In the genomic region with DNA sequence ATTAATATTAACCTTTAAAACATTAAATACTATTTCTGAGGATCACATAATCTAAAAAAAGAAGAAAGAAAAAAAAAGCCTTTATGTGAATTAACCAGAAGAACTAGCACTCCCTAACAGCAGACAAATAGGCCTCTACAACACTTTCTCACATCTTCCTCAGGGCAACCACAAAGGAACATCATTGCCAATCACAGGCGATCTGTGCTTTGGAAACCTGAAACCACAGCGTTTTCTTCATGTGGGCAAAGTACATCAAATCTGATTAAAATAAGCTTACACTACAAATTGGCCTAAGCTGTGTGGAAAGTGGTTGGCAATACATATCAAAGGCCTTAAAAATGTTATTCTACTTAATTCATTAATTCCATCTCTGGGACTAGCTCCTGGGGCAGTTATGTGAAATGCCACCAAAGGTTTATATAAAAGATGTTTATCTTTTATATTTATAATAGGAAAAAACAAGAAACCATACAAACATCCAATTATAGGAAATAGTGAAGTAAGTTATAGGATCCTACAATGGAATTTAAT, we compare ENCODE assay signal across 18 cellular contexts.
DNase-seq lines count a peak whose midpoint lies in the region; ATAC-seq, FAIRE-seq and TF ChIP-seq lines count a peak whose summit lies in the region.
"Had no signal": no experiment of that assay in that cellular context is flagged by ENCODE, and none has a peak within 500 bp of the region (broad histone marks: within the 10 kb centered on the region; RNA-seq: fewer than 3 reads in every experiment).

No MANE protein-coding gene starts in this region.

- H3K4me3 ChIP-seq in astrocyte (ENCODE audit: insufficient read depth, low read depth, low read length): no peak overlapping the region
- H3K4me3 ChIP-seq: prostate gland, smooth muscle cell had no signal

- H3K27ac Mint-ChIP-seq in astrocyte (ENCODE audit: unreplicated experiment): no peak overlapping the region
- H3K27ac Mint-ChIP-seq: activated T-helper 1 cell treated with anti-CD3 and anti-CD28 coated beads, Interleukin-12 subunit alpha, Interleukin-12 subunit beta, Interleukin-2, Interleukin-4 antibody, amounts not matched to agents 30 ng/mL and 10 ng/mL and 1 ng/mL, durations not matched to agents 14 hours and 24 hours and 36 hours had no signal

- H3K27ac ChIP-seq in astrocyte (ENCODE audit: low read depth, low read length): no peak overlapping the region
- H3K27ac ChIP-seq in caudate nucleus (ENCODE audit: low read depth, low read length): no peak overlapping the region
- H3K27ac ChIP-seq: epithelial cell of prostate, prostate gland, RWPE1 had no signal

- TF ChIP-seq CTCF in astrocyte (IDR thresholded peaks at IDR 0.05; ENCODE audit: insufficient read depth, low read depth, low read length) (no peak), GM10266 (IDR thresholded peaks at IDR 0.05; ENCODE audit: control insufficient read depth, insufficient read depth, low read depth, missing control alignments) (no peak)

- H3K9ac ChIP-seq in astrocyte (ENCODE audit: low read length): no peak overlapping the region

- H3K9me3 Mint-ChIP-seq in astrocyte (ENCODE audit: unreplicated experiment): peaks cover 3% of the 10 kb centered on the region
- H3K9me3 Mint-ChIP-seq: activated T-helper 1 cell treated with anti-CD3 and anti-CD28 coated beads, Interleukin-12 subunit alpha, Interleukin-12 subunit beta, Interleukin-2, Interleukin-4 antibody, amounts not matched to agents 30 ng/mL and 10 ng/mL and 1 ng/mL, durations not matched to agents 14 hours and 24 hours and 36 hours had no signal

- FAIRE-seq in A204.1 (lab: Jason Lieb, UNC) (peak; percentile 16), GM19239 (lab: Jason Lieb, UNC) (peak; percentile 42), astrocyte (lab: Jason Lieb, UNC) (no peak)

- H3K4me2 ChIP-seq in astrocyte (ENCODE audit: low read length): no peak overlapping the region
- H3K4me2 ChIP-seq: smooth muscle cell had no signal

- H4K20me1 ChIP-seq in astrocyte (ENCODE audit: insufficient read depth, low read length): no peaks in the 10 kb centered on the region

- H3K27me3 Mint-ChIP-seq in astrocyte (ENCODE audit: low read depth, unreplicated experiment): peaks cover 60% of the 10 kb centered on the region

- no peak for ATAC-seq in HG02852 (IDR thresholded peaks at IDR 0.05; ENCODE audit: unreplicated experiment)
- no peak for ATAC-seq in HG03025 (IDR thresholded peaks at IDR 0.05; ENCODE audit: low FRiP score, unreplicated experiment)

- no peaks in the 10 kb centered on the region for H3K79me2 ChIP-seq in astrocyte (ENCODE audit: insufficient read depth, low read length)

- no peaks in the 10 kb centered on the region for H3K36me3 ChIP-seq in astrocyte (ENCODE audit: insufficient read depth, low read length)
- H3K36me3 ChIP-seq: prostate gland had no signal

- no peak overlapping the region for H2AFZ ChIP-seq in astrocyte (ENCODE audit: low read depth, low read length)

- peaks cover 52% of the 10 kb centered on the region for H3K27me3 ChIP-seq in astrocyte (ENCODE audit: insufficient read depth, low read length)

- H3K9me3 ChIP-seq in astrocyte (ENCODE audit: insufficient read depth, low read depth, low read length): no peaks in the 10 kb centered on the region
- H3K9me3 ChIP-seq: prostate gland had no signal

- DNase-seq in GM19239 (ENCODE audit: insufficient read length, low spot score) (no peak), NCI-H82 (lab: John Stamatoyannopoulos, UW) (peak; percentile 94), astrocyte (ENCODE audit: low read depth) (no peak), GM10266 (ENCODE audit: extremely low spot score) (no peak), caudate nucleus (lab: John Stamatoyannopoulos, UW) (no peak)
- DNase-seq: AML-193; kidney glomerular epithelial cell; NCI-H1694 treated with DMSO at 0.1 percent for 48 hours; stimulated activated CD4-positive, alpha-beta T cell treated with anti-CD3 and anti-CD28 coated beads, Interleukin-4, amount 100 ng/mL, for 24 hours; SW 1271 had no signal

- H3K4me3 Mint-ChIP-seq in astrocyte (ENCODE audit: unreplicated experiment): peak overlapping the region; percentile 2
- H3K4me3 Mint-ChIP-seq: activated T-helper 1 cell treated with anti-CD3 and anti-CD28 coated beads, Interleukin-12 subunit alpha, Interleukin-12 subunit beta, Interleukin-2, Interleukin-4 antibody, amounts not matched to agents 30 ng/mL and 10 ng/mL and 1 ng/mL, durations not matched to agents 14 hours and 24 hours and 36 hours had no signal

- H3K36me3 Mint-ChIP-seq in astrocyte (ENCODE audit: low read depth, unreplicated experiment): no peaks in the 10 kb centered on the region

- peaks cover 12% of the 10 kb centered on the region for H3K4me1 Mint-ChIP-seq in astrocyte (ENCODE audit: low read depth, unreplicated experiment)

- H3K4me1 ChIP-seq in astrocyte (ENCODE audit: insufficient read depth, low read length): no peaks in the 10 kb centered on the region
- H3K4me1 ChIP-seq: prostate gland had no signal
